Comparison of ENCODE assay signal across 9 cellular contexts in the genomic region with DNA sequence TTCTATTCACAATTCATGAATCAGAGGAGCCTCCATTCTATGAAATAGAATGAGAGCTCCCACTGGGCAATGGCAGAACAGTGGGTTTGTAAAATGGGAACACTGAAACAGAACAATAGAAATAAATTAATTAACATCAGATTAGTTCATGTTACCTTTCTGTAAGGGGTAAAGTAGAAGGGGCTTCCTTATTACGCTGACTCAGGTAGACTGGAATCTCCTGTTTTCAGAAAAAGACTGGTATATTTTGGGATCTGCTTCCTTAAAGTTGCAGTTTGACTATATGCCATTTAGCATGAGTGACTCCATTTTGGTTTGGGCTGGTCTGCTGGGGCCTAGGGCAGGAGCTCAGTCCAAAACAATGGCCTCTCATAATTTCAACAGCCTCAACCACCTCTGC.
"Had no signal": no experiment of that assay in that cellular context is flagged by ENCODE, and none has a peak within 500 bp of the region (broad histone marks: within the 10 kb centered on the region; RNA-seq: fewer than 3 reads in every experiment).

No MANE protein-coding gene starts in this region.

- DNase-seq: H9, HCEC 1CT, Karpas-422, KBM-7 had no signal

- H3K4me2 ChIP-seq: GM23338, KMS-11 had no signal

- ATAC-seq: GM23338 had no signal

- H3K4me3 ChIP-seq: GM23338 had no signal

- FAIRE-seq: H1, H54, HTR-8/SVneo had no signal

- H3K27ac Mint-ChIP-seq: GM23338, H9 had no signal

- H3K9ac ChIP-seq: KMS-11 had no signal

- H2AFZ ChIP-seq: GM23338 had no signal

- H3K27ac ChIP-seq: KMS-11 had no signal

- H3K4me3 Mint-ChIP-seq: GM23338, H9 had no signal
